In genomic region chr11:12269446-12270214, GRCh38 we compare ENCODE assay signal across 13 cellular contexts.
DNase-seq lines count a peak whose midpoint lies in the region; ATAC-seq and TF ChIP-seq lines count a peak whose summit lies in the region.
"Had no signal": no experiment of that assay in that cellular context is flagged by ENCODE, and none has a peak within 500 bp of the region (broad histone marks: within the 10 kb centered on the region; RNA-seq: fewer than 3 reads in every experiment).

No MANE protein-coding gene starts in this region.

- H3K4me1 ChIP-seq in RWPE2 (ENCODE audit: insufficient read depth, poor library complexity, severe bottlenecking) (peaks cover 3% of the 10 kb centered on the region), stomach smooth muscle (ENCODE audit: control insufficient read depth, insufficient read depth, low read length) (peaks cover 31% of the 10 kb centered on the region)

- H3K9me3 ChIP-seq in RWPE2 (ENCODE audit: severe bottlenecking) (no peaks in the 10 kb centered on the region), stomach smooth muscle (ENCODE audit: control insufficient read depth in 2 of 2, low read length in 2 of 2) (no peaks in the 10 kb centered on the region)
- H3K9me3 ChIP-seq: tibial nerve had no signal

- H3K27me3 ChIP-seq in RWPE2 (ENCODE audit: insufficient read depth, poor library complexity, severe bottlenecking): no peaks in the 10 kb centered on the region
- no peaks in the 10 kb centered on the region for H3K27me3 ChIP-seq in stomach smooth muscle (ENCODE audit: control insufficient read depth in 1 of 2, insufficient read depth in 2 of 2, low read length in 2 of 2)
- H3K27me3 ChIP-seq: tibial nerve had no signal

- peaks cover 22% of the 10 kb centered on the region for H3K4me1 Mint-ChIP-seq in mesothelial cell of epicardium
- H3K4me1 Mint-ChIP-seq in immature natural killer cell: no peaks in the 10 kb centered on the region
- H3K4me1 Mint-ChIP-seq: activated naive CD8-positive, alpha-beta T cell treated with anti-CD3 and anti-CD28 coated beads for 36 hours had no signal

- H3K4me3 ChIP-seq in RWPE2 (ENCODE audit: severe bottlenecking) (no peak overlapping the region), stomach smooth muscle (ENCODE audit: low read length in 2 of 2) (peak overlapping the region in 1 of 2 donors; percentile 40)
- H3K4me3 ChIP-seq: lung, tibial nerve had no signal

- no peak overlapping the region for H3K4me3 Mint-ChIP-seq in mesothelial cell of epicardium
- no peak overlapping the region for H3K4me3 Mint-ChIP-seq in immature natural killer cell
- H3K4me3 Mint-ChIP-seq: activated naive CD8-positive, alpha-beta T cell treated with anti-CD3 and anti-CD28 coated beads for 36 hours had no signal

- peak; percentile 1; the same call in 2 of the 3 replicates for ATAC-seq in RWPE2 (ENCODE audit: low read depth)
- peak; percentile 4 for ATAC-seq in esophagus mucosa
- no peak for ATAC-seq in GM21381 (IDR thresholded peaks at IDR 0.05; ENCODE audit: unreplicated experiment)
- ATAC-seq in HG03025 (IDR thresholded peaks at IDR 0.05; ENCODE audit: low FRiP score, unreplicated experiment): no peak

- H3K9ac ChIP-seq in stomach smooth muscle (ENCODE audit: low read length in 2 of 2): no peak overlapping the region

- H3K9me3 Mint-ChIP-seq in mesothelial cell of epicardium (no peaks in the 10 kb centered on the region), immature natural killer cell (no peaks in the 10 kb centered on the region)
- H3K9me3 Mint-ChIP-seq: activated naive CD8-positive, alpha-beta T cell treated with anti-CD3 and anti-CD28 coated beads for 36 hours had no signal

- DNase-seq in RWPE2 (ENCODE audit: low spot score): no peak
- DNase-seq in mesothelial cell of epicardium (ENCODE audit: low spot score in 2 of 2, unreplicated experiment in 2 of 2): no peak
- DNase-seq in GM19238 (ENCODE audit: insufficient read length, low spot score): no peak
- no peak for DNase-seq in immature natural killer cell
- DNase-seq: activated CD4-positive, CD25-positive, alpha-beta regulatory T cell; activated naive CD8-positive, alpha-beta T cell treated with anti-CD3 and anti-CD28 coated beads for 36 hours; hypothalamus had no signal

- TF ChIP-seq CTCF in RWPE2 (IDR thresholded peaks at IDR 0.05; ENCODE audit: poor library complexity, severe bottlenecking): no peak
- TF ChIP-seq CTCF in mesothelial cell of epicardium (IDR thresholded peaks at IDR 0.05; ENCODE audit: unreplicated experiment): no peak

- H3K36me3 Mint-ChIP-seq in mesothelial cell of epicardium: no peaks in the 10 kb centered on the region
- H3K36me3 Mint-ChIP-seq in immature natural killer cell: no peaks in the 10 kb centered on the region
- H3K36me3 Mint-ChIP-seq: activated naive CD8-positive, alpha-beta T cell treated with anti-CD3 and anti-CD28 coated beads for 36 hours had no signal

- H3K36me3 ChIP-seq in RWPE2 (ENCODE audit: low read depth): peaks cover 9% of the 10 kb centered on the region; the same call in 1 of the 2 replicates
- no peaks in the 10 kb centered on the region for H3K36me3 ChIP-seq in stomach smooth muscle (ENCODE audit: control insufficient read depth in 2 of 2, insufficient read depth in 2 of 2, low read length in 2 of 2)
- H3K36me3 ChIP-seq: tibial nerve had no signal

- H3K27ac Mint-ChIP-seq in mesothelial cell of epicardium (peak overlapping the region; percentile 83), immature natural killer cell (no peak overlapping the region)
- H3K27ac Mint-ChIP-seq: activated naive CD8-positive, alpha-beta T cell treated with anti-CD3 and anti-CD28 coated beads for 36 hours had no signal

- peak overlapping the region; percentile 47 for H3K27ac ChIP-seq in RWPE2 (ENCODE audit: poor library complexity, severe bottlenecking)
- H3K27ac ChIP-seq in stomach smooth muscle (ENCODE audit: low read length): peak overlapping the region; percentile 86

- H3K27me3 Mint-ChIP-seq in mesothelial cell of epicardium (ENCODE audit: low read depth) (no peaks in the 10 kb centered on the region), immature natural killer cell (ENCODE audit: low read depth in 3 of 3) (peaks cover 0 to 4% (median 2%) of the 10 kb centered on the region in 3 donors)
- H3K27me3 Mint-ChIP-seq: activated naive CD8-positive, alpha-beta T cell treated with anti-CD3 and anti-CD28 coated beads for 36 hours had no signal

Comparison
In these comparisons a context has a peak if more than half of its experiments do, and no peak if none do; other contexts are left out.
1. ATAC-seq: peak in RWPE2 (single experiment) and esophagus mucosa (single experiment); none in GM21381 (single experiment) and HG03025 (single experiment).